8 cellular contexts compared by ENCODE assay signal in genomic region chr9:127778280-127779135, GRCh38. TPM values are rescaled to one million over a fixed set of nuclear protein-coding genes. Genes with fewer than 3 reads are reported as not detected.
DNase-seq lines count a peak whose midpoint lies in the region; ATAC-seq and TF ChIP-seq lines count a peak whose summit lies in the region.

Gene SH2D3C, minus strand, starts transcription at chr9:127778666. Its CDS starts 39 bp downstream, at chr9:127778627.

- peak; percentile 1 for ATAC-seq in HG03460 (IDR thresholded peaks at IDR 0.05; ENCODE audit: unreplicated experiment)
- peak; percentile 71 for ATAC-seq in stimulated activated memory B cell treated with anti-CD40 and anti-IgM and Interleukin-4, amounts not matched to agents 10 μg/mL and 1 μg/mL and 100 μg/mL, for 72 hours

- peaks cover 43% of the 10 kb centered on the region for H3K4me1 ChIP-seq in left ventricle myocardium inferior

- H3K27me3 ChIP-seq in left ventricle myocardium inferior (ENCODE audit: low read depth): no peaks in the 10 kb centered on the region

- peak within 1 kb of the TSS; percentile 95 for H3K4me3 Mint-ChIP-seq in stimulated activated memory B cell treated with anti-CD40 and anti-IgM and Interleukin-4, amounts not matched to agents 10 μg/mL and 1 μg/mL and 100 μg/mL, for 72 hours

- H3K36me3 ChIP-seq in left ventricle myocardium inferior: no peaks in the 10 kb centered on the region

- peak within 1 kb of the TSS; percentile 81 for H3K27ac ChIP-seq in left ventricle myocardium inferior (replicated peaks)

- no peak for TF ChIP-seq CTCF in left ventricle myocardium inferior (IDR thresholded peaks at IDR 0.05; ENCODE audit: borderline replicate concordance)

- peaks cover 21% of the 10 kb centered on the region for H3K36me3 Mint-ChIP-seq in stimulated activated memory B cell treated with anti-CD40 and anti-IgM and Interleukin-4, amounts not matched to agents 10 μg/mL and 1 μg/mL and 100 μg/mL, for 72 hours

- peak within 1 kb of the TSS; percentile 52 for H3K4me3 ChIP-seq in left ventricle myocardium inferior

- POLR2A ChIA-PET in activated CD8-positive, alpha-beta memory T cell treated with anti-CD3 and anti-CD28 coated beads for 36 hours (lab: Charles Lee): interaction anchor here (0.5 to 1.6 kb wide), 11 partner anchors 8 to 289 kb away, joined by 3 to 7 read pairs (median 4); partner anchors contain the start of genes FPGS, NAIF1, PTRH1 and TOR2A

- peaks cover 70% of the 10 kb centered on the region for H3K4me1 Mint-ChIP-seq in stimulated activated memory B cell treated with anti-CD40 and anti-IgM and Interleukin-4, amounts not matched to agents 10 μg/mL and 1 μg/mL and 100 μg/mL, for 72 hours

- CTCF ChIA-PET in activated CD8-positive, alpha-beta memory T cell treated with anti-CD3 and anti-CD28 coated beads for 36 hours (lab: Charles Lee): interaction anchor here (0.7 to 1.9 kb wide), 7 partner anchors 9 to 139 kb away, joined by 3 to 9 read pairs (median 3); partner anchors contain the start of gene TOR2A

- intact Hi-C loops in left ventricle myocardium inferior (cut with micrococcal nuclease): no loop called here

- H3K9me3 ChIP-seq in left ventricle myocardium inferior (replicated peaks): no peaks in the 10 kb centered on the region

- DNase-seq in left ventricle myocardium inferior: peak; percentile 67
- no peak for DNase-seq in cerebellar cortex (ENCODE audit: low spot score)
- no peak for DNase-seq in LoVo (ENCODE audit: low spot score)
- DNase-seq in D341Med (ENCODE audit: low spot score): no peak

- H3K27ac Mint-ChIP-seq in stimulated activated memory B cell treated with anti-CD40 and anti-IgM and Interleukin-4, amounts not matched to agents 10 μg/mL and 1 μg/mL and 100 μg/mL, for 72 hours: peak within 1 kb of the TSS; percentile 92

- no peaks in the 10 kb centered on the region for H3K9me3 Mint-ChIP-seq in stimulated activated memory B cell treated with anti-CD40 and anti-IgM and Interleukin-4, amounts not matched to agents 10 μg/mL and 1 μg/mL and 100 μg/mL, for 72 hours

- TF ChIP-seq POLR2A in GM19099 (IDR thresholded peaks at IDR 0.05; ENCODE audit: extremely low read depth, insufficient read length, low read depth): peak; percentile 71

- H3K27me3 Mint-ChIP-seq in stimulated activated memory B cell treated with anti-CD40 and anti-IgM and Interleukin-4, amounts not matched to agents 10 μg/mL and 1 μg/mL and 100 μg/mL, for 72 hours: no peaks in the 10 kb centered on the region

RNA-seq across cellular contexts. Expression of gene SH2D3C, which starts in this region (rescaled TPM):
- 10 to 100 TPM; 17.4 to 18.3 TPM for total RNA-seq in activated CD8-positive, alpha-beta memory T cell treated with anti-CD3 and anti-CD28 coated beads for 36 hours
- total RNA-seq in left ventricle myocardium inferior: 18.2 TPM
